Comparison of ENCODE assay signal across 9 cellular contexts in genomic region chr4:21888195-21888976, GRCh38.
DNase-seq lines count a peak whose midpoint lies in the region; ATAC-seq and TF ChIP-seq lines count a peak whose summit lies in the region.
"Had no signal": no experiment of that assay in that cellular context is flagged by ENCODE, and none has a peak within 500 bp of the region (broad histone marks: within the 10 kb centered on the region; RNA-seq: fewer than 3 reads in every experiment).

No MANE protein-coding gene starts in this region.

- DNase-seq in SW480 (ENCODE audit: low spot score) (peak; percentile 13), iris pigment epithelial cell (ENCODE audit: low read depth) (peak; percentile 96), left cardiac atrium (no peak), NK-92 (lab: John Stamatoyannopoulos, UW; ENCODE audit: unreplicated experiment) (no peak), LoVo (ENCODE audit: low spot score) (no peak), suprapubic skin (ENCODE audit: low spot score in 2 of 2) (no peak)

- no peak overlapping the region for H3K27ac ChIP-seq in suprapubic skin
- H3K27ac ChIP-seq: KMS-11 had no signal

- TF ChIP-seq CTCF in suprapubic skin (IDR thresholded peaks at IDR 0.05): no peak

- no peaks in the 10 kb centered on the region for H3K27me3 ChIP-seq in suprapubic skin

- ATAC-seq in GM18858 (IDR thresholded peaks at IDR 0.05; ENCODE audit: unreplicated experiment) (peak; percentile 65), HG02759 (IDR thresholded peaks at IDR 0.05; ENCODE audit: unreplicated experiment) (peak; percentile 69), left cardiac atrium (no peak)

- no peaks in the 10 kb centered on the region for H3K4me1 ChIP-seq in suprapubic skin

- H3K4me3 ChIP-seq in suprapubic skin: no peak overlapping the region

- no peak for TF ChIP-seq EP300 in suprapubic skin (IDR thresholded peaks at IDR 0.05)

- TF ChIP-seq POLR2A in suprapubic skin (IDR thresholded peaks at IDR 0.05): no peak

- no peaks in the 10 kb centered on the region for H3K9me3 ChIP-seq in suprapubic skin

- H3K36me3 ChIP-seq in suprapubic skin: no peaks in the 10 kb centered on the region

- WGBS in suprapubic skin: 68% methylated on average over 3 of the region's 3 CpGs

- intact Hi-C loops in left cardiac atrium (cut with DNase I): no loop called here

Comparison
In these comparisons a context has a peak if more than half of its experiments do, and no peak if none do; other contexts are left out.
1. ATAC-seq: peak in GM18858 (single experiment) and HG02759 (single experiment); none in left cardiac atrium (0 of 2).
2. DNase-seq: peak in SW480 (single experiment) and iris pigment epithelial cell (single experiment); none in left cardiac atrium (single experiment), NK-92 (single experiment), LoVo (single experiment) and suprapubic skin (0 of 2).